13 cellular contexts compared by ENCODE assay signal in the genomic region with DNA sequence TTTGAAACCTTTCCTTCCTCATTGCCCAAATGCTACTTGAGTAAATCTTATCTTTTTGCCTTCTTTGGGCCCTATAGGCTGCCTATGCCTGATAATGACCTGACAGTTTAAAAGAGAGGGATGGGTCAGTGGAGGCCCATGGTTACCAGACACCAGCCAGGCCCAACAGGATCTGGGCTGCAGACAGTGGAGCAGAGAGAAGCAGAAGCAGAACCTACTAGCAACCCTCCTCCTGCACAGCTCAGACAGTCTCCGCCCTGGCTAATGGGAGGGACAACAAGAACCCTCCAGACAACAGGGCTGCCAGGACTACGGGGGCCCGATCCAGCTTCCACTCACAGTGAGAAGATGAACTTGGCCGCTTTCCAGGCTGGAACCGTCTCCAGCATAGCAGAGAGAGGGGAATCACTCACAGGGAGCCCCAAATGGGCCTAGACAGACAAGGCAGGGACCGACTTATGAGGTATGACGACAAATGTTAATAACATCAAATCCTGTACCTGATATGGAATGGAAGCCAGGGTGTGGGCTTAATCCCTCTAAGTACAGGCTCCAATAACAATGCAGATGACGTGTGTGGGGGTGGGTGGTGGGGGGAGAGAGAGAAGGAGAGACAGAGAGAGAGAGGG. TPM values are rescaled to one million over a fixed set of nuclear protein-coding genes. Genes with fewer than 3 reads are reported as not detected.
DNase-seq lines count a peak whose midpoint lies in the region; ATAC-seq and TF ChIP-seq lines count a peak whose summit lies in the region.
"Had no signal": no experiment of that assay in that cellular context is flagged by ENCODE, and none has a peak within 500 bp of the region (broad histone marks: within the 10 kb centered on the region; RNA-seq: fewer than 3 reads in every experiment).

No MANE protein-coding gene starts in this region.

- no peak for TF ChIP-seq CTCF in Calu3 (IDR thresholded peaks at IDR 0.05; ENCODE audit: unreplicated experiment)
- no peak for TF ChIP-seq CTCF in heart right ventricle (IDR thresholded peaks at IDR 0.05)
- TF ChIP-seq CTCF in psoas muscle (IDR thresholded peaks at IDR 0.05) = no peak
- TF ChIP-seq CTCF in GM13977 (IDR thresholded peaks at IDR 0.05; ENCODE audit: extremely low read depth, insufficient read depth, missing control alignments) = no peak

- 51 to 80% methylated on average over 8 of the region's 8 CpGs for WGBS in heart right ventricle, 2 donors
- 36 to 67% (median 44%) methylated on average over 8 of the region's 8 CpGs for WGBS in psoas muscle, 3 donors

- intact Hi-C loops in Calu3 (cut with micrococcal nuclease; ENCODE audit: unreplicated experiment) (no loop called here), heart right ventricle (cut with DNase I) (no loop called here), psoas muscle (cut with DNase I) (no loop called here)

- no peaks in the 10 kb centered on the region for H3K27me3 Mint-ChIP-seq in Calu3 (ENCODE audit: unreplicated experiment)
- no peaks in the 10 kb centered on the region for H3K27me3 Mint-ChIP-seq in activated T-helper 17 cell treated with anti-CD3 and anti-CD28 coated beads, Interleukin-2, amount 50 U/mL, for 72 hours
- H3K27me3 Mint-ChIP-seq: memory B cell had no signal

- H3K27ac ChIP-seq in heart right ventricle = peak overlapping the region in 8 of 10 donors; percentile 4 to 72 (median 60)
- H3K27ac ChIP-seq in psoas muscle = peak overlapping the region; percentile 78
- H3K27ac ChIP-seq: C4-2B had no signal

- peaks cover 10% of the 10 kb centered on the region for H3K4me1 Mint-ChIP-seq in Calu3 (ENCODE audit: low read depth, unreplicated experiment)
- peaks cover 19% of the 10 kb centered on the region for H3K4me1 Mint-ChIP-seq in activated T-helper 17 cell treated with anti-CD3 and anti-CD28 coated beads, Interleukin-2, amount 50 U/mL, for 72 hours
- H3K4me1 Mint-ChIP-seq: memory B cell had no signal

- no peak overlapping the region for H3K4me3 Mint-ChIP-seq in Calu3 (ENCODE audit: low read depth, unreplicated experiment)
- H3K4me3 Mint-ChIP-seq in activated T-helper 17 cell treated with anti-CD3 and anti-CD28 coated beads, Interleukin-2, amount 50 U/mL, for 72 hours = no peak overlapping the region
- H3K4me3 Mint-ChIP-seq: memory B cell had no signal

- no peak overlapping the region for H3K27ac Mint-ChIP-seq in Calu3 (ENCODE audit: unreplicated experiment)
- peak overlapping the region; percentile 92 for H3K27ac Mint-ChIP-seq in activated T-helper 17 cell treated with anti-CD3 and anti-CD28 coated beads, Interleukin-2, amount 50 U/mL, for 72 hours
- H3K27ac Mint-ChIP-seq: memory B cell had no signal

- H3K4me3 ChIP-seq in heart right ventricle (no peak overlapping the region), psoas muscle (no peak overlapping the region)

- CTCF ChIA-PET in Calu3 (lab: Charles Lee) = interaction anchor here (0.6 kb wide), 1 partner anchor 275 kb away, joined by 3 read pairs; no protein-coding TSS in a partner anchor

- BruUV-seq in Calu3 (replicated peaks; lab: Mats Ljungman, UMichigan) = TSS peak; percentile 16

- ATAC-seq in activated T-helper 17 cell treated with anti-CD3 and anti-CD28 coated beads, Interleukin-2, amount 50 U/mL, for 72 hours (replicated peaks) = no peak
- peak; percentile 36 to 88 (median 72) for ATAC-seq in heart right ventricle
- ATAC-seq in psoas muscle = peak; percentile 23 to 50 (median 36)

- H3K36me3 Mint-ChIP-seq in Calu3 (ENCODE audit: insufficient read depth, unreplicated experiment) = peaks cover 10% of the 10 kb centered on the region
- H3K36me3 Mint-ChIP-seq in activated T-helper 17 cell treated with anti-CD3 and anti-CD28 coated beads, Interleukin-2, amount 50 U/mL, for 72 hours (ENCODE audit: low read depth) = peaks cover 99% of the 10 kb centered on the region

- peaks cover 0 to 15% (median 0%) of the 10 kb centered on the region in 11 donors for H3K9me3 ChIP-seq in heart right ventricle
- H3K9me3 ChIP-seq in psoas muscle = no peaks in the 10 kb centered on the region

- no peaks in the 10 kb centered on the region for H3K9me3 Mint-ChIP-seq in Calu3 (ENCODE audit: low read depth, unreplicated experiment)
- no peaks in the 10 kb centered on the region for H3K9me3 Mint-ChIP-seq in activated T-helper 17 cell treated with anti-CD3 and anti-CD28 coated beads, Interleukin-2, amount 50 U/mL, for 72 hours
- H3K9me3 Mint-ChIP-seq: memory B cell had no signal

- DNase-seq in Calu3 = no peak
- DNase-seq in heart right ventricle = peak; percentile 60 to 76
- DNase-seq in psoas muscle = peak; percentile 86 to 87
- DNase-seq in GM13977 (ENCODE audit: low spot score) = no peak
- no peak for DNase-seq in T-helper 2 cell
- no peak for DNase-seq in activated CD4-positive, alpha-beta T cell treated with anti-CD3 and anti-CD28 coated beads, Interleukin-2, amount 50 U/mL, for 1 hour
- DNase-seq in activated CD8-positive, alpha-beta memory T cell treated with anti-CD3 and anti-CD28 coated beads for 24 hours = no peak
- DNase-seq: GOT3, NCI-H446 treated with DMSO at 0.1 percent for 48 hours had no signal

- H3K36me3 ChIP-seq in heart right ventricle = peaks cover 0 to 97% (median 44%) of the 10 kb centered on the region in 9 donors
- H3K36me3 ChIP-seq in psoas muscle (ENCODE audit: insufficient read depth in 1 of 2, low read depth in 1 of 2) = peaks cover 0 to 45% of the 10 kb centered on the region in 2 donors

- peaks cover 0 to 64% (median 38%) of the 10 kb centered on the region in 9 donors for H3K4me1 ChIP-seq in heart right ventricle
- H3K4me1 ChIP-seq in psoas muscle = peaks cover 9% of the 10 kb centered on the region

- no peaks in the 10 kb centered on the region for H3K27me3 ChIP-seq in heart right ventricle
- no peaks in the 10 kb centered on the region for H3K27me3 ChIP-seq in psoas muscle (ENCODE audit: insufficient read depth in 3 of 3, low read length in 2 of 3)

- in situ Hi-C loops in GM13977 (cut with MboI; ENCODE audit: low pct_unique_long_range_greater_than_20kb, low sequenced_read_pairs, unreplicated experiment) = no loop called here

RNA-seq across cellular contexts. Expression of a gene that starts 31.7 kb away (rescaled TPM):
- total RNA-seq in Calu3 (2022) (not detected in 2 replicates), heart right ventricle (1 to 10 TPM in 8 of 10 donors, under 1 TPM in 2; 0.62 to 2.6 (median 1.2) TPM), psoas muscle (under 1 TPM in 3 of 4 donors, not detected in 1; 0.44 to 0.56 (median 0.45) TPM)
- total RNA-seq in activated T-helper 17 cell treated with anti-CD3 and anti-CD28 coated beads, Interleukin-2, amount 50 U/mL, for 72 hours = 1 to 10 TPM; 2.0 to 9.2 TPM
- polyA plus RNA-seq in heart right ventricle (under 1 TPM; 0.16 to 0.22 TPM), psoas muscle (under 1 TPM in 2 of 3 donors, not detected in 1; under 0.01 to 0.04 TPM)
- total RNA-seq: HT-29 had no signal

Comparison
In these comparisons a context has a peak if more than half of its experiments do, and no peak if none do; other contexts are left out.
1. DNase-seq: peak in heart right ventricle (2 of 2) and psoas muscle (2 of 2); none in Calu3 (single experiment), GM13977 (single experiment), T-helper 2 cell (0 of 5), activated CD4-positive, alpha-beta T cell treated with anti-CD3 and anti-CD28 coated beads, Interleukin-2, amount 50 U/mL, for 1 hour (single experiment) and activated CD8-positive, alpha-beta memory T cell treated with anti-CD3 and anti-CD28 coated beads for 24 hours (single experiment).